ENCODE assay signal across 2 cellular contexts in genomic region chr5:170413897-170414296, GRCh38.
TF ChIP-seq lines count a peak whose summit lies in the region.

No MANE protein-coding gene starts in this region.

TF ChIP-seq in HepG2, 621 proteins besides CTCF, POLR2A, EP300 and RAD21:
- no peak for TF ChIP-seq SETDB1 (CRISPR knock-in tag; IDR thresholded peaks at IDR 0.05; ENCODE audit: borderline replicate concordance)
- 0 out of 2 replicates have a peak, but pooled peaks have one; percentile 2 for TF ChIP-seq CEBPB (IDR thresholded peaks at IDR 0.05; ENCODE audit: borderline replicate concordance, low read depth, low read length)
- no peak for TF ChIP-seq CCAR2 (optimal IDR thresholded peaks at IDR 0.05; ENCODE audit: low read depth, low read length)
- TF ChIP-seq SAFB2 (CRISPR knock-in tag; IDR thresholded peaks at IDR 0.05; ENCODE audit: borderline replicate concordance, low read depth) = no peak
- TF ChIP-seq FOSL1 (CRISPR knock-in tag; IDR thresholded peaks at IDR 0.05; ENCODE audit: borderline replicate concordance) = no peak

TF ChIP-seq in HEK293T, 16 proteins besides CTCF, POLR2A, EP300 and RAD21:
- TF ChIP-seq PKNOX1 (IDR thresholded peaks at IDR 0.05) = peak; percentile 9; the same call in 1 of the 2 replicates
- TF ChIP-seq CTBP1 (IDR thresholded peaks at IDR 0.05; ENCODE audit: borderline replicate concordance) = no peak
TF ChIP-seq in HEK293T: peak in this region for 1.
